17 cellular contexts compared by ENCODE assay signal in the genomic region with DNA sequence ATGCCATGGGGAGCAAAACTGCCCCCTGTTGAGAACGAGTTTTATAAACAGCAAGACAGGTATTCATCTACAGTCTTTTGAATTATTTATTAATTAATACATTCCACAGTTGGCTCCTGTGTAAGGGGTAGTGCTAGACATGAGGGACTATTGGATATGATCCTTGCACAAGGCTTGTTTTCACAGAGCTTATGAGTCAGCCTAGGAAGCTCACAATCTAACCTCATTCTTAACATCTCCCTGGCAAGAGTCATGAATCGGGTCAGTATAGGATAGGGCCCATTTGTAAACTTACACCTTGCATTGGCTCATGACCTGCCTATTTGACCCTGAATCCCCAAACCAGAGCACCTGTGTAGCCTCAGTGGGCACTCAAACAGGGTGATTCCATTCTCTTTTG.
DNase-seq lines count a peak whose midpoint lies in the region; ATAC-seq and TF ChIP-seq lines count a peak whose summit lies in the region.
"Had no signal": no experiment of that assay in that cellular context is flagged by ENCODE, and none has a peak within 500 bp of the region (broad histone marks: within the 10 kb centered on the region; RNA-seq: fewer than 3 reads in every experiment).

No MANE protein-coding gene starts in this region.

- no peak overlapping the region for H2AFZ ChIP-seq in hepatocyte

- in situ Hi-C loops in ACHN (cut with HindIII; ENCODE audit: low pct_ligation_motif_present, low pct_unique_long_range_greater_than_20kb, low sequenced_read_pairs) (no loop called here), brain microvascular endothelial cell (cut with HindIII; ENCODE audit: low pct_ligation_motif_present, low sequenced_read_pairs) (no loop called here)

- H3K9me3 ChIP-seq in hepatocyte (ENCODE audit: low read depth) (peaks cover 3% of the 10 kb centered on the region), aorta (ENCODE audit: control insufficient read depth, low read length) (no peaks in the 10 kb centered on the region)
- H3K9me3 ChIP-seq: gastrocnemius medialis, uterus had no signal

- intact Hi-C loops in dorsolateral prefrontal cortex (cut with DNase I), result no loop called here
- intact Hi-C loops in aorta (cut with DNase I), result no loop called here

- DNase-seq in ACHN (peak; percentile 31), LHCN-M2 (ENCODE audit: low read depth) (peak; percentile 49), brain microvascular endothelial cell (peak; percentile 31), hepatocyte (ENCODE audit: low spot score) (no peak), dorsolateral prefrontal cortex (no peak), OCI-M1 (lab: John Stamatoyannopoulos, UW) (no peak), aorta (no peak)
- DNase-seq: activated naive CD4-positive, alpha-beta T cell treated with anti-CD3 and anti-CD28 coated beads, Interleukin-2, amount 50 U/mL, for 16 hours; effector CD4-positive, alpha-beta T cell; gastrocnemius medialis; GDM1; Kasumi-1; NCI-H1436 treated with DMSO at 0.1 percent for 48 hours; stimulated activated naive CD8-positive, alpha-beta T cell treated with anti-CD3 and anti-CD28 coated beads, Interleukin-15, amount 100 ng/mL, for 72 hours; uterus had no signal

- H3K36me3 ChIP-seq in brain microvascular endothelial cell (replicated peaks) (no peaks in the 10 kb centered on the region), hepatocyte (replicated peaks; ENCODE audit: insufficient read depth, low read depth) (no peaks in the 10 kb centered on the region), aorta (ENCODE audit: control insufficient read depth in 1 of 2, insufficient read depth in 2 of 2, low read length in 1 of 2) (no peaks in the 10 kb centered on the region)
- H3K36me3 ChIP-seq: gastrocnemius medialis, uterus had no signal

- TF ChIP-seq CTCF in brain microvascular endothelial cell (IDR thresholded peaks at IDR 0.05; ENCODE audit: low read depth, low read length, missing control alignments), result no peak
- no peak for TF ChIP-seq CTCF in hepatocyte (IDR thresholded peaks at IDR 0.05; ENCODE audit: poor library complexity)
- TF ChIP-seq CTCF in dorsolateral prefrontal cortex (IDR thresholded peaks at IDR 0.05 in 54 of 56, conservative IDR thresholded peaks at IDR 0.05 in 2 of 56; ENCODE audit: low read depth in 1 of 56, partially characterized antibody in 56 of 56), result no peak

- H3K4me1 ChIP-seq in hepatocyte (ENCODE audit: insufficient read depth), result no peaks in the 10 kb centered on the region
- H3K4me1 ChIP-seq in aorta (ENCODE audit: control insufficient read depth in 1 of 2, insufficient read depth in 2 of 2, low read length in 2 of 2), result no peaks in the 10 kb centered on the region
- H3K4me1 ChIP-seq: gastrocnemius medialis, uterus had no signal

- 82% methylated on average over 2 of the region's 2 CpGs for WGBS in hepatocyte (ENCODE audit: low lambda C conversion rate, missing lambda C conversion rate)
- 79 to 91% methylated on average over 2 of the region's 2 CpGs for WGBS in aorta, 2 donors

- H3K79me2 ChIP-seq in hepatocyte, result no peaks in the 10 kb centered on the region

- no peaks in the 10 kb centered on the region for H4K20me1 ChIP-seq in hepatocyte (ENCODE audit: insufficient read depth, poor library complexity, severe bottlenecking)

- H3K27me3 ChIP-seq in brain microvascular endothelial cell (replicated peaks) (no peaks in the 10 kb centered on the region), hepatocyte (no peaks in the 10 kb centered on the region), dorsolateral prefrontal cortex (peaks cover 0 to 34% (median 0%) of the 10 kb centered on the region in 45 donors), aorta (ENCODE audit: control insufficient read depth in 1 of 2, insufficient read depth in 2 of 2, low read length in 1 of 2) (no peaks in the 10 kb centered on the region)
- H3K27me3 ChIP-seq: gastrocnemius medialis, uterus had no signal

- no peak overlapping the region for H3K4me3 ChIP-seq in brain microvascular endothelial cell (ENCODE audit: low read depth, low read length)
- no peak overlapping the region for H3K4me3 ChIP-seq in hepatocyte
- H3K4me3 ChIP-seq in dorsolateral prefrontal cortex, result no peak overlapping the region
- no peak overlapping the region for H3K4me3 ChIP-seq in aorta (ENCODE audit: low read length in 2 of 2)
- H3K4me3 ChIP-seq: gastrocnemius medialis, uterus had no signal

- no peak for ATAC-seq in GM19397 (IDR thresholded peaks at IDR 0.05; ENCODE audit: unreplicated experiment)
- no peak for ATAC-seq in aorta (ENCODE audit: low FRiP score)
- ATAC-seq: gastrocnemius medialis; natural killer cell treated with Interleukin-12 subunit alpha and Interleukin-12 subunit beta and Interleukin-15 and Interleukin-18, amount 100 ng/mL, for 72 hours; stimulated activated naive CD8-positive, alpha-beta T cell treated with anti-CD3 and anti-CD28 coated beads, Interleukin-15, amount 100 ng/mL, for 72 hours had no signal

- H3K9me2 ChIP-seq in hepatocyte (replicated peaks; ENCODE audit: insufficient read depth), result no peaks in the 10 kb centered on the region

- H3K27ac ChIP-seq in brain microvascular endothelial cell, result no peak overlapping the region
- peak overlapping the region; percentile 82 for H3K27ac ChIP-seq in hepatocyte
- no peak overlapping the region for H3K27ac ChIP-seq in dorsolateral prefrontal cortex
- no peak overlapping the region for H3K27ac ChIP-seq in aorta (ENCODE audit: low read depth in 1 of 2, low read length in 2 of 2)
- H3K27ac ChIP-seq: gastrocnemius medialis, uterus had no signal

- H3K4me2 ChIP-seq in hepatocyte, result no peak overlapping the region

Comparison
In these comparisons a context has a peak if more than half of its experiments do, and no peak if none do; other contexts are left out.
1. DNase-seq: peak in ACHN (single experiment), LHCN-M2 (single experiment) and brain microvascular endothelial cell (single experiment); none in hepatocyte (single experiment), dorsolateral prefrontal cortex (0 of 10), OCI-M1 (single experiment) and aorta (0 of 2).